ENCODE assay signal across 8 cellular contexts in the genomic region with DNA sequence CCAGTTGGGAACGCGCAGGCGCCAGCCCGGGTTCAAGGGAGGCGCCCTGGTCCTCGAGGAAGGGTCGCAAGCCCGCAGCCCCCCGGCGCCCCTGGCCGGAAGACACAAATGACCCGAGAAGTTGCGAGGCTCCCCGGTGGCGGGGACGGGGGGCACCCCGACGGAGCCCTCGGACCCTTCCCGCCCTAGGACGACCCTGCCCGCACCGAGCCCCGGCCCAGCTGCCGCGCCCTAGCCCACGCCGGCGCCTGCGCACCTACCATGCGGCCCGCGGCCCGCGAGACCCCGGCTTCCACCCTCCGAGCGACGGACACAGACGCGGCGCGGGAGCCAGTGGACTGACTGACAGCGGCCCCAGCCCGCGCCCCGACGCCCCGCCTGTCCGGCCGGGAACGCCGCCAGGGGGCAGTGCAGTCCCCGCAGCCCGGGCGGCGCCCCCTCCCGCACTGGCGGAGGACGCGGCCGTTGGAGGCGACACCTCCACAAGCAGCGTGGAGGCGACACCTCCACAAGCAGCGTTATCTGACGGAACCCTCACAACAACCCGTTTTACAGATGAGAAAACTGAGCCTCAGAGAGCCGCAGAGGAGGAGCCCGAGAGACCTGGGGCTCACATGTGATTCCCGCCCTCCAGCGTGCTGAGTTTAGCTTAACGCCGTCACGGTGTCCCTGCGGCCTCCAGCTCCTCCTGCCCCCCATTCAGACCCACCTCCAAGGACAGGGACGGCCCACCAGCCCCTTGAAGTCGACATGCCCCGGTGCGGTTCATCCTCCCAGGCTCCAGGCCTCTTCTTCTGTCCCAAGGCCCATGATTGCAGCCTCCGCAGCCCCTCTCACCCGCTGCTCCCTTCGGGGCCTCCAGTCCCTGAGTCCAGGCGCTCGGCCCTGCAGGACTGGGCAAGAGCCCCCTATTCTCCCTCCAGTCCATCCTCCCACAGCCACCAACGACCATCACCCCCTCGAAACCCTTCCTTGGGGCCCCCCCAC. TPM values are rescaled to one million over a fixed set of nuclear protein-coding genes. Genes with fewer than 3 reads are reported as not detected.
DNase-seq lines count a peak whose midpoint lies in the region; ATAC-seq and TF ChIP-seq lines count a peak whose summit lies in the region.

A gene with protein sequence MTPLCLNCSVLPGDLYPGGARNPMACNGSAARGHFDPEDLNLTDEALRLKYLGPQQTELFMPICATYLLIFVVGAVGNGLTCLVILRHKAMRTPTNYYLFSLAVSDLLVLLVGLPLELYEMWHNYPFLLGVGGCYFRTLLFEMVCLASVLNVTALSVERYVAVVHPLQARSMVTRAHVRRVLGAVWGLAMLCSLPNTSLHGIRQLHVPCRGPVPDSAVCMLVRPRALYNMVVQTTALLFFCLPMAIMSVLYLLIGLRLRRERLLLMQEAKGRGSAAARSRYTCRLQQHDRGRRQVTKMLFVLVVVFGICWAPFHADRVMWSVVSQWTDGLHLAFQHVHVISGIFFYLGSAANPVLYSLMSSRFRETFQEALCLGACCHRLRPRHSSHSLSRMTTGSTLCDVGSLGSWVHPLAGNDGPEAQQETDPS (minus strand): TSS at position 347 of the 987 bp plus-strand sequence. CDS start 84 bp downstream, at position 263.

- WGBS in ectodermal cell, 2 experiments = 23 to 25% methylated on average over 87 of the region's 87 CpGs

- DNase-seq in activated CD4-positive, alpha-beta T cell treated with anti-CD3 and anti-CD28 coated beads, Interleukin-2, amount 50 U/mL, for 1 hour = peak; percentile 65
- DNase-seq in mucosa of gallbladder (ENCODE audit: low spot score) = peak; percentile 35
- peak; percentile 83 for DNase-seq in stimulated activated CD8-positive, alpha-beta memory T cell treated with anti-CD3 and anti-CD28 coated beads, Interleukin-4, amount 100 ng/mL, for 48 hours

- H3K4me1 ChIP-seq in ectodermal cell (ENCODE audit: control insufficient read depth, insufficient read depth, low read length) = no peaks in the 10 kb centered on the region

- no peaks in the 10 kb centered on the region for H3K36me3 Mint-ChIP-seq in IgD-negative memory B cell

- ATAC-seq in GM18505 (IDR thresholded peaks at IDR 0.05; ENCODE audit: unreplicated experiment) (peak; percentile 58), HG03025 (IDR thresholded peaks at IDR 0.05; ENCODE audit: low FRiP score, unreplicated experiment) (no peak), HG02970 (IDR thresholded peaks at IDR 0.05; ENCODE audit: low FRiP score, unreplicated experiment) (no peak)

- peak within 1 kb of the TSS in 2 of 3 donors; percentile 16 to 67 for H3K27ac Mint-ChIP-seq in IgD-negative memory B cell

- peaks cover 0 to 5% (median 1%) of the 10 kb centered on the region in 3 donors for H3K4me1 Mint-ChIP-seq in IgD-negative memory B cell

- no peaks in the 10 kb centered on the region for H3K36me3 ChIP-seq in ectodermal cell (ENCODE audit: control insufficient read depth, insufficient read depth, low read length)

- peaks cover 23% of the 10 kb centered on the region for H3K27me3 ChIP-seq in ectodermal cell (ENCODE audit: control insufficient read depth, insufficient read depth, low read length, poor library complexity, severe bottlenecking)

- H3K27me3 Mint-ChIP-seq in IgD-negative memory B cell = peaks cover 18% of the 10 kb centered on the region

- TF ChIP-seq POLR2A in GM18505 (IDR thresholded peaks at IDR 0.05; ENCODE audit: borderline replicate concordance, extremely low read depth, insufficient read depth, insufficient read length) = no peak

- peak within 1 kb of the TSS in 2 of 4 donors; percentile 70 to 77 for H3K4me3 Mint-ChIP-seq in IgD-negative memory B cell

- no peaks in the 10 kb centered on the region for H3K9me3 ChIP-seq in ectodermal cell (ENCODE audit: control insufficient read depth, low read length)

- H3K27ac ChIP-seq in ectodermal cell (ENCODE audit: insufficient read depth, low read depth, low read length, poor library complexity, severe bottlenecking) = no peak within 1 kb of the TSS

- peak within 1 kb of the TSS; percentile 28 for H3K4me3 ChIP-seq in ectodermal cell (ENCODE audit: insufficient read depth, low read depth, low read length)

- H3K9me3 Mint-ChIP-seq in IgD-negative memory B cell = no peaks in the 10 kb centered on the region

RNA-seq across cellular contexts. Expression of the gene that starts here (rescaled TPM):
- 0.33 TPM for polyA plus RNA-seq in IgD-negative memory B cell
- polyA plus RNA-seq in ectodermal cell (2013, experiment 1 of 4) = not detected
- polyA plus RNA-seq in ectodermal cell (2013, experiment 2 of 4) = 0.20 TPM
- 0.16 TPM for polyA plus RNA-seq in ectodermal cell (2013, experiment 3 of 4)
- 0.16 TPM for polyA plus RNA-seq in ectodermal cell (2013, experiment 4 of 4)
- total RNA-seq in mucosa of gallbladder = 1.1 TPM
